ENCODE assay signal across 8 cellular contexts in genomic region chr20:58893355-58894151, GRCh38. TPM values are rescaled to one million over a fixed set of nuclear protein-coding genes. Genes with fewer than 3 reads are reported as not detected.
DNase-seq lines count a peak whose midpoint lies in the region; ATAC-seq and TF ChIP-seq lines count a peak whose summit lies in the region.

No MANE protein-coding gene starts in this region.

- no peak for TF ChIP-seq CTCF in GM13977 (IDR thresholded peaks at IDR 0.05; ENCODE audit: extremely low read depth, insufficient read depth, missing control alignments)
- TF ChIP-seq CTCF in retinal pigment epithelial cell (conservative IDR thresholded peaks at IDR 0.05; ENCODE audit: low read depth, low read length): no peak
- TF ChIP-seq CTCF in omental fat pad (IDR thresholded peaks at IDR 0.05): no peak

- H3K9me3 ChIP-seq in effector memory CD4-positive, alpha-beta T cell (ENCODE audit: control insufficient read depth, low read length): no peaks in the 10 kb centered on the region

- peaks cover 6% of the 10 kb centered on the region for H3K36me3 ChIP-seq in effector memory CD4-positive, alpha-beta T cell (ENCODE audit: control insufficient read depth, insufficient read depth, low read length)

- in situ Hi-C loops in GM13977 (cut with MboI; ENCODE audit: low pct_unique_long_range_greater_than_20kb, low sequenced_read_pairs, unreplicated experiment): loop anchor here (10.0 kb wide), 1 partner anchor 91 kb away; the partner anchor contains the start of gene NELFCD

- DNase-seq in GM13977 (ENCODE audit: low spot score): peak; percentile 36
- peak; percentile 30 for DNase-seq in OCI-M1 (lab: John Stamatoyannopoulos, UW)
- DNase-seq in effector memory CD4-positive, alpha-beta T cell: no peak
- DNase-seq in retinal pigment epithelial cell (ENCODE audit: low read depth): no peak
- DNase-seq in dermis blood vessel endothelial cell: no peak
- DNase-seq in omental fat pad (ENCODE audit: low spot score): no peak

- H3K4me1 ChIP-seq in effector memory CD4-positive, alpha-beta T cell (ENCODE audit: control insufficient read depth, insufficient read depth, low read length, poor library complexity, severe bottlenecking): peaks cover 29% of the 10 kb centered on the region

- peak overlapping the region; percentile 41 for H3K4me3 ChIP-seq in effector memory CD4-positive, alpha-beta T cell (ENCODE audit: insufficient read depth, low read depth, low read length, poor library complexity, severe bottlenecking)
- peak overlapping the region; percentile 79 for H3K4me3 ChIP-seq in retinal pigment epithelial cell (ENCODE audit: low read length)

- H3K27me3 ChIP-seq in effector memory CD4-positive, alpha-beta T cell (replicated peaks; ENCODE audit: control insufficient read depth, insufficient read depth, low read length, poor library complexity, severe bottlenecking): no peaks in the 10 kb centered on the region

- no peak for ATAC-seq in HG02884 (IDR thresholded peaks at IDR 0.05; ENCODE audit: unreplicated experiment)
- no peak for ATAC-seq in omental fat pad (ENCODE audit: low FRiP score)
- no peak for ATAC-seq in GM19395 (IDR thresholded peaks at IDR 0.05; ENCODE audit: unreplicated experiment)

- H3K27ac ChIP-seq in effector memory CD4-positive, alpha-beta T cell (ENCODE audit: insufficient read depth, low read length, poor library complexity, severe bottlenecking): peak overlapping the region; percentile 90

RNA-seq across cellular contexts. Expression of gene GNAS, which starts 41.0 kb away (rescaled TPM):
- total RNA-seq in dermis blood vessel endothelial cell: 365 and 726 TPM in 2 replicates
- total RNA-seq in omental fat pad: 100 to 1,000 TPM; 606 to 837 (median 753) TPM

RNA-seq across cellular contexts. Expression of gene GNAS-AS1, which starts 42.9 kb away (rescaled TPM):
- total RNA-seq in dermis blood vessel endothelial cell (not detected in 2 replicates), omental fat pad (under 1 TPM in 1 of 4 donors, not detected in 3; 0.28 TPM)

Comparison
In these comparisons a context has a peak if more than half of its experiments do, and no peak if none do; other contexts are left out.
1. DNase-seq: peak in GM13977 (single experiment) and OCI-M1 (single experiment); none in effector memory CD4-positive, alpha-beta T cell (0 of 3), retinal pigment epithelial cell (single experiment), dermis blood vessel endothelial cell (single experiment) and omental fat pad (single experiment).